Comparison of ENCODE assay signal across 30 cellular contexts in genomic region chr12:112936264-112936663, GRCh38. TPM values are rescaled to one million over a fixed set of nuclear protein-coding genes. Genes with fewer than 3 reads are reported as not detected.
DNase-seq lines count a peak whose midpoint lies in the region; ATAC-seq and TF ChIP-seq lines count a peak whose summit lies in the region.
"Had no signal": no experiment of that assay in that cellular context is flagged by ENCODE, and none has a peak within 500 bp of the region (broad histone marks: within the 10 kb centered on the region; RNA-seq: fewer than 3 reads in every experiment).

No MANE protein-coding gene starts in this region.

- no peak for DNase-seq in activated CD8-positive, alpha-beta memory T cell treated with anti-CD3 and anti-CD28 coated beads, Interleukin-2, amount 10 ng/mL, durations not matched to agents 7 days and 5 days
- no peak for DNase-seq in activated CD8-positive, alpha-beta memory T cell treated with anti-CD3 and anti-CD28 coated beads, Interleukin-2, amount 50 U/mL, for 4 hours
- DNase-seq in PC-9 (no peak), esophagus squamous epithelium (lab: John Stamatoyannopoulos, UW) (no peak), body of pancreas (no peak), HT-29 (ENCODE audit: low spot score) (no peak)
- no peak for DNase-seq in stimulated activated effector memory CD8-positive, alpha-beta T cell treated with anti-CD3 and anti-CD28 coated beads, Interleukin-12 subunit alpha, Interleukin-12 subunit beta, amount 100 ng/mL, for 72 hours (ENCODE audit: low spot score in 2 of 2)
- DNase-seq: activated CD4-positive, alpha-beta T cell treated with anti-CD3 and anti-CD28 coated beads for 4 hours; activated T-cell treated with anti-CD3 and anti-CD28 coated beads, Interleukin-2, amount 50 U/mL, for 72 hours; AML-193; cerebellar nuclear complex; COR-L47; DMS79; dorsolateral prefrontal cortex; foreskin fibroblast; MG63; NCI-H1417 treated with DMSO at 0.1 percent for 48 hours; NCI-H2107; NCI-H446; pancreas; right lobe of liver; SHP77 treated with DMSO at 0.1 percent for 48 hours; stimulated activated CD4-positive, alpha-beta T cell treated with anti-CD3 and anti-CD28 coated beads, Interleukin-15, amount 100 ng/mL, for 24 hours; SW 1271; transverse colon had no signal

- intact Hi-C loops in PC-9 (cut with micrococcal nuclease; ENCODE audit: unreplicated experiment) (no loop called here), esophagus squamous epithelium (cut with DNase I) (no loop called here), body of pancreas (cut with DNase I) (no loop called here)

- H4K20me1 ChIP-seq in PC-9 (ENCODE audit: insufficient read depth): no peaks in the 10 kb centered on the region

- no peaks in the 10 kb centered on the region for H3K9me2 ChIP-seq in PC-9 (ENCODE audit: insufficient read depth)

- no peak overlapping the region for H2AFZ ChIP-seq in PC-9

- no peak for ATAC-seq in activated CD8-positive, alpha-beta memory T cell treated with anti-CD3 and anti-CD28 coated beads, Interleukin-2, amount 10 ng/mL, durations not matched to agents 7 days and 5 days
- no peak for ATAC-seq in stimulated activated effector memory CD8-positive, alpha-beta T cell treated with anti-CD3 and anti-CD28 coated beads, Interleukin-12 subunit alpha, Interleukin-12 subunit beta, amount 100 ng/mL, for 72 hours
- no peak for ATAC-seq in body of pancreas
- ATAC-seq in HG02938 (IDR thresholded peaks at IDR 0.05; ENCODE audit: unreplicated experiment): no peak
- ATAC-seq: left lobe of liver, pancreas, right lobe of liver had no signal

- no peak overlapping the region for H3K4me3 Mint-ChIP-seq in activated CD8-positive, alpha-beta memory T cell treated with anti-CD3 and anti-CD28 coated beads, Interleukin-2, amount 10 ng/mL, durations not matched to agents 7 days and 5 days
- no peak overlapping the region for H3K4me3 Mint-ChIP-seq in stimulated activated effector memory CD8-positive, alpha-beta T cell treated with anti-CD3 and anti-CD28 coated beads, Interleukin-12 subunit alpha, Interleukin-12 subunit beta, amount 100 ng/mL, for 72 hours
- H3K4me3 Mint-ChIP-seq: stimulated activated naive CD8-positive, alpha-beta T cell treated with anti-CD3 and anti-CD28 coated beads, Interleukin-15, Interleukin-2, amounts not matched to agents 100 ng/mL and 50 ng/mL, for 24 hours had no signal

- BruUV-seq in PC-9 (replicated peaks; lab: Mats Ljungman, UMichigan): no TSS peak

- peaks cover 42% of the 10 kb centered on the region for H3K4me1 Mint-ChIP-seq in activated CD8-positive, alpha-beta memory T cell treated with anti-CD3 and anti-CD28 coated beads, Interleukin-2, amount 10 ng/mL, durations not matched to agents 7 days and 5 days
- peaks cover 41% of the 10 kb centered on the region for H3K4me1 Mint-ChIP-seq in stimulated activated effector memory CD8-positive, alpha-beta T cell treated with anti-CD3 and anti-CD28 coated beads, Interleukin-12 subunit alpha, Interleukin-12 subunit beta, amount 100 ng/mL, for 72 hours
- H3K4me1 Mint-ChIP-seq: nephron had no signal

- H3K79me2 ChIP-seq in PC-9 (ENCODE audit: low read depth): no peaks in the 10 kb centered on the region

- H3K9me3 ChIP-seq in PC-9 (ENCODE audit: insufficient read depth, low read depth) (no peaks in the 10 kb centered on the region), esophagus squamous epithelium (no peaks in the 10 kb centered on the region), body of pancreas (no peaks in the 10 kb centered on the region)
- H3K9me3 ChIP-seq: MG63, pancreas, right lobe of liver, transverse colon had no signal

- H3F3A ChIP-seq in PC-9 (ENCODE audit: insufficient read depth, low read depth): peaks cover 17% of the 10 kb centered on the region; the same call in 1 of the 2 replicates

- 0 out of 2 replicates have a peak overlapping the region, but pooled peaks have one; percentile 1 for H3K27ac ChIP-seq in PC-9
- H3K27ac ChIP-seq in esophagus squamous epithelium: peak overlapping the region; percentile 83 to 94 (median 88)
- no peak overlapping the region for H3K27ac ChIP-seq in body of pancreas
- H3K27ac ChIP-seq: dorsolateral prefrontal cortex, pancreas, right lobe of liver, transverse colon had no signal

- CTCF ChIA-PET in activated CD8-positive, alpha-beta memory T cell treated with anti-CD3 and anti-CD28 coated beads, Interleukin-2, amount 10 ng/mL, durations not matched to agents 7 days and 5 days (lab: Charles Lee): interaction anchor here (1.6 kb wide), 1 partner anchor 57 kb away, joined by 4 read pairs; no protein-coding TSS in a partner anchor
- CTCF ChIA-PET in PC-9 (lab: Charles Lee): no interaction called here

- H3K27me3 Mint-ChIP-seq in activated CD8-positive, alpha-beta memory T cell treated with anti-CD3 and anti-CD28 coated beads, Interleukin-2, amount 10 ng/mL, durations not matched to agents 7 days and 5 days: no peaks in the 10 kb centered on the region
- H3K27me3 Mint-ChIP-seq: stimulated activated naive CD8-positive, alpha-beta T cell treated with anti-CD3 and anti-CD28 coated beads, Interleukin-15, Interleukin-2, amounts not matched to agents 100 ng/mL and 50 ng/mL, for 24 hours had no signal

- H3K9me3 Mint-ChIP-seq in activated CD8-positive, alpha-beta memory T cell treated with anti-CD3 and anti-CD28 coated beads, Interleukin-2, amount 10 ng/mL, durations not matched to agents 7 days and 5 days (ENCODE audit: low read depth): no peaks in the 10 kb centered on the region
- no peaks in the 10 kb centered on the region for H3K9me3 Mint-ChIP-seq in stimulated activated effector memory CD8-positive, alpha-beta T cell treated with anti-CD3 and anti-CD28 coated beads, Interleukin-12 subunit alpha, Interleukin-12 subunit beta, amount 100 ng/mL, for 72 hours
- H3K9me3 Mint-ChIP-seq: activated naive CD4-positive, alpha-beta T cell treated with anti-CD3 and anti-CD28 coated beads, Interleukin-2, amount 50 U/mL, for 72 hours; activated T-cell treated with anti-CD3 and anti-CD28 coated beads, Interleukin-2, amount 50 U/mL, for 72 hours; stimulated activated naive CD8-positive, alpha-beta T cell treated with anti-CD3 and anti-CD28 coated beads, Interleukin-15, Interleukin-2, amounts not matched to agents 100 ng/mL and 50 ng/mL, for 24 hours had no signal

- H3K4me2 ChIP-seq in PC-9: no peak overlapping the region

- TF ChIP-seq CTCF in PC-9 (conservative IDR thresholded peaks at IDR 0.05) (no peak), esophagus squamous epithelium (IDR thresholded peaks at IDR 0.05) (no peak), body of pancreas (IDR thresholded peaks at IDR 0.05) (no peak)

- H3K36me3 ChIP-seq in PC-9 (ENCODE audit: low read depth) (no peaks in the 10 kb centered on the region), esophagus squamous epithelium (peaks cover 0 to 3% (median 0%) of the 10 kb centered on the region in 3 donors), body of pancreas (replicated peaks in 1 of 2; ENCODE audit: insufficient read depth in 1 of 2, low read depth in 2 of 2) (no peaks in the 10 kb centered on the region)
- H3K36me3 ChIP-seq: MG63, pancreas, right lobe of liver, transverse colon had no signal

- 44 to 50% methylated on average over 1 of the region's 1 CpG for WGBS in esophagus squamous epithelium, 2 donors
- 91 to 92% methylated on average over 1 of the region's 1 CpG for WGBS in body of pancreas, 2 donors

- H3K27me3 ChIP-seq in PC-9 (ENCODE audit: insufficient read depth, low read depth) (no peaks in the 10 kb centered on the region), esophagus squamous epithelium (no peaks in the 10 kb centered on the region), body of pancreas (no peaks in the 10 kb centered on the region)
- H3K27me3 ChIP-seq: dorsolateral prefrontal cortex, MG63, pancreas, right lobe of liver, transverse colon had no signal

- H3K36me3 Mint-ChIP-seq in activated CD8-positive, alpha-beta memory T cell treated with anti-CD3 and anti-CD28 coated beads, Interleukin-2, amount 10 ng/mL, durations not matched to agents 7 days and 5 days: peaks cover 24% of the 10 kb centered on the region
- H3K36me3 Mint-ChIP-seq in stimulated activated effector memory CD8-positive, alpha-beta T cell treated with anti-CD3 and anti-CD28 coated beads, Interleukin-12 subunit alpha, Interleukin-12 subunit beta, amount 100 ng/mL, for 72 hours: no peaks in the 10 kb centered on the region

- H3K4me3 ChIP-seq in PC-9 (no peak overlapping the region), esophagus squamous epithelium (no peak overlapping the region), body of pancreas (no peak overlapping the region)
- H3K4me3 ChIP-seq: dorsolateral prefrontal cortex, MG63, pancreas, right lobe of liver, transverse colon had no signal

- POLR2A ChIA-PET in PC-9 (lab: Charles Lee; ENCODE audit: unreplicated experiment): no interaction called here

- peak overlapping the region; percentile 75 for H3K27ac Mint-ChIP-seq in activated CD8-positive, alpha-beta memory T cell treated with anti-CD3 and anti-CD28 coated beads, Interleukin-2, amount 10 ng/mL, durations not matched to agents 7 days and 5 days
- H3K27ac Mint-ChIP-seq in stimulated activated effector memory CD8-positive, alpha-beta T cell treated with anti-CD3 and anti-CD28 coated beads, Interleukin-12 subunit alpha, Interleukin-12 subunit beta, amount 100 ng/mL, for 72 hours: peak overlapping the region; percentile 32
- H3K27ac Mint-ChIP-seq: nephron had no signal

- peaks cover 29% of the 10 kb centered on the region for H3K4me1 ChIP-seq in PC-9 (replicated peaks; ENCODE audit: insufficient read depth)
- H3K4me1 ChIP-seq in esophagus squamous epithelium: peaks cover 16 to 58% (median 30%) of the 10 kb centered on the region in 3 donors
- H3K4me1 ChIP-seq in body of pancreas: peaks cover 14% of the 10 kb centered on the region

- TF ChIP-seq POLR2A in esophagus squamous epithelium (IDR thresholded peaks at IDR 0.05) (no peak), body of pancreas (IDR thresholded peaks at IDR 0.05) (no peak)

RNA-seq across cellular contexts. Expression of gene OAS3, which starts 2.0 kb away (rescaled TPM):
- 100 to 1,000 TPM; 290 to 394 TPM for total RNA-seq in activated CD8-positive, alpha-beta memory T cell treated with anti-CD3 and anti-CD28 coated beads, Interleukin-2, amount 10 ng/mL, durations not matched to agents 7 days and 5 days
- 16.2 and 17.4 TPM in 2 replicates for total RNA-seq in PC-9 (2021)
- 10 to 100 TPM; 25.2 to 40.0 (median 32.3) TPM for total RNA-seq in esophagus squamous epithelium
- 10 to 100 TPM in 1 of 2 donors, 1 to 10 TPM in 1; 2.3 to 18.1 TPM for total RNA-seq in body of pancreas
- 53.9 and 70.9 TPM in 2 replicates for total RNA-seq in HT-29 (2014; rRNA removed; shearing (Covaris generic))

RNA-seq across cellular contexts. Expression of gene OAS1, which starts 29.5 kb away (rescaled TPM):
- 100 to 1,000 TPM; 161 to 292 TPM for total RNA-seq in activated CD8-positive, alpha-beta memory T cell treated with anti-CD3 and anti-CD28 coated beads, Interleukin-2, amount 10 ng/mL, durations not matched to agents 7 days and 5 days
- total RNA-seq in PC-9 (2021): 13.4 and 18.8 TPM in 2 replicates
- 100 to 1,000 TPM in 1 of 4 donors, 10 to 100 TPM in 3; 32.1 to 115 (median 50.8) TPM for total RNA-seq in esophagus squamous epithelium
- total RNA-seq in body of pancreas: 1 to 10 TPM; 4.3 to 7.8 TPM
- 51.0 and 54.3 TPM in 2 replicates for total RNA-seq in HT-29 (2014; rRNA removed; shearing (Covaris generic))

RNA-seq across cellular contexts. Expression of gene OAS2, which starts 42.1 kb away (rescaled TPM):
- total RNA-seq in activated CD8-positive, alpha-beta memory T cell treated with anti-CD3 and anti-CD28 coated beads, Interleukin-2, amount 10 ng/mL, durations not matched to agents 7 days and 5 days: 100 to 1,000 TPM; 276 to 383 TPM
- total RNA-seq in PC-9 (2021) (0.98 and 1.3 TPM in 2 replicates), esophagus squamous epithelium (10 to 100 TPM in 3 of 4 donors, 1 to 10 TPM in 1; 8.3 to 35.6 (median 10.9) TPM), body of pancreas (1 to 10 TPM; 1.6 to 2.3 TPM)
- 3.4 and 5.8 TPM in 2 replicates for total RNA-seq in HT-29 (2014; rRNA removed; shearing (Covaris generic))

Comparison
In these comparisons a context has a peak if more than half of its experiments do, and no peak if none do; other contexts are left out.
1. H3K27ac ChIP-seq: peak in PC-9 (single experiment) and esophagus squamous epithelium (4 of 4); none in body of pancreas (0 of 4).
2. RNA of gene OAS2, which starts 42.1 kb away (total RNA-seq): 276 to 383 TPM in activated CD8-positive, alpha-beta memory T cell treated with anti-CD3 and anti-CD28 coated beads, Interleukin-2, amount 10 ng/mL, durations not matched to agents 7 days and 5 days; 8.3 to 35.6 TPM in esophagus squamous epithelium, 3.4 to 5.8 TPM in HT-29, 1.6 to 2.3 TPM in body of pancreas and 0.98 to 1.3 TPM in PC-9; every median in the first group is over 4 times any median in the second.